Comparison of ENCODE assay signal across 8 cellular contexts in the genomic region with DNA sequence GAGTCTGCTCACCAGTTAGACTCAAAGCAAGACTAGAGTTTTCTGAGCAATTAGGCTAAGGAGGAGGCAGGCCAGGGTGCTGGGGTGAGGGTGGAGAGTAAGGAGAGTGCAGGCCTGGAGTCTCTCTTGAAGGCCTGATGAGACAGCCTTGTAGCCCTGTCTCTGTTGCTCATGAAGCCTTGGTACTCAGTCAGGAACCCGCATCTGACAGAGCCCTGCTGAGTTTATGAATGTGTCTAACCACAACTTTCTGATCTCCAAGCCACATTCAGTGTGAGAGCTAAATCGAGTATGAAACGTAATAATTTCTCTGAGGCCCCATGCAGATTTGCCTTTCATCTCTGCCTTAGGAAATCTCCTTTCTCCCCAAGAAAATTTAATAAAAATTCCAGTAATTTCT.
A peak's percentile ranks its signal among the peaks of the same experiment; 100 is the strongest.
DNase-seq lines count a peak whose midpoint lies in the region; ATAC-seq and TF ChIP-seq lines count a peak whose summit lies in the region.

No MANE protein-coding gene starts in this region.

- TF ChIP-seq CTCF in chondrocyte (IDR thresholded peaks at IDR 0.05): no peak

- no peak overlapping the region for H3K4me3 Mint-ChIP-seq in chondrocyte (ENCODE audit: unreplicated experiment)

- H3K27ac Mint-ChIP-seq in chondrocyte (ENCODE audit: unreplicated experiment): peak overlapping the region; percentile 47

- ATAC-seq in GM21390 (IDR thresholded peaks at IDR 0.05; ENCODE audit: unreplicated experiment) (peak; percentile 79), HG03565 (IDR thresholded peaks at IDR 0.05; ENCODE audit: unreplicated experiment) (peak; percentile 91)

- H3K9me3 Mint-ChIP-seq in chondrocyte (ENCODE audit: low read depth): no peaks in the 10 kb centered on the region

- H3K4me3 ChIP-seq in GM08714 (ENCODE audit: low read length): peak overlapping the region; percentile 0; the same call in 1 of the 2 replicates

- H3K27me3 Mint-ChIP-seq in chondrocyte (ENCODE audit: low read depth): no peaks in the 10 kb centered on the region

- intact Hi-C loops in posterior vena cava (cut with DNase I): no loop called here

- peaks cover 44% of the 10 kb centered on the region for H3K4me1 Mint-ChIP-seq in chondrocyte (ENCODE audit: low read depth)

- no peaks in the 10 kb centered on the region for H3K36me3 Mint-ChIP-seq in chondrocyte (ENCODE audit: low read depth)

- DNase-seq in chondrocyte (ENCODE audit: low spot score) (no peak), cerebellar cortex (ENCODE audit: low spot score) (no peak), DMS153 treated with DMSO at 0.1 percent for 48 hours (lab: John Stamatoyannopoulos, UW; ENCODE audit: unreplicated experiment) (no peak), NCI-H187 (lab: John Stamatoyannopoulos, UW) (no peak), posterior vena cava (ENCODE audit: low spot score) (no peak)
